In the genomic region with DNA sequence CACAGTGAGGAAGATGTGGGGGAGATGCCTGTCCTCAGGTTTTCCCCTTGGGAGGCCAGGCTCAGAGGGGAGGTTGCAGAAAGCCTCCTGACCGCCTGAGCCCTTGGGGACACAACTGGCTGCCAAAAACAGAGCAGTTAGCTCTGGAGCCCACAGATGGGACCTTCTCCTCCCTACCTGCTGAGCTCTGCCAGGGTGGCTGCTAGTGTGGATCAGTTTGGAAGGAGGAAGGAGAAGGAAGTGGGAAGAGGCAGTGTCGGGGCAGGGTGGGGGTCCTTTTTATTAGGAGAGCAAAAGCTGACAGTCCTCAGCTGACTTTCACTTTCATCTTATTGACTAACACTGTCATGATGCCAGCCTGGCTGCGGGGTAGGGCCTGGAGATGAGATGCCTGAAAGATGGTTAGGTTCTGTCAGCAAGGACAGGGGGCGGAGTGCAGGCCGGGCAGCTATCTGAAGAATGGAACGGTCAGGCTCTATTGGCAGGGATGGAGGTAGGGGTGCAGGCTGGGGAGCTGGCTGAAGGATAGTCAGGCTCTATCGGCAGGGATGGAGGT, we compare ENCODE assay signal across 21 cellular contexts.
"Had no signal": no experiment of that assay in that cellular context is flagged by ENCODE, and none has a peak within 500 bp of the region (broad histone marks: within the 10 kb centered on the region; RNA-seq: fewer than 3 reads in every experiment).

No MANE protein-coding gene starts in this region.

- H3K4me2 ChIP-seq: hepatocyte had no signal

- H3K4me1 ChIP-seq: esophagus squamous epithelium, prostate gland, right atrium auricular region, stomach had no signal

- H2AFZ ChIP-seq: hepatocyte had no signal

- H3K27ac ChIP-seq: cardiac muscle cell, esophagus squamous epithelium, hepatocyte, prostate gland, right atrium auricular region, stomach had no signal

- H3K4me3 ChIP-seq: cardiac muscle cell, esophagus squamous epithelium, hepatocyte, prostate gland, right atrium auricular region, stomach had no signal

- H3K27me3 ChIP-seq: cardiac muscle cell, hepatocyte, right atrium auricular region had no signal

- ATAC-seq: activated CD8-positive, alpha-beta T cell treated with anti-CD3 and anti-CD28 coated beads, Interleukin-2, amount 10 ng/mL, durations not matched to agents 7 days and 5 days; activated T-cell treated with anti-CD3 and anti-CD28 coated beads, Interleukin-2, amount 50 U/mL, for 72 hours; effector memory CD8-positive, alpha-beta T cell; left colon; stimulated activated effector memory CD8-positive, alpha-beta T cell treated with anti-CD3 and anti-CD28 coated beads, Interleukin-12 subunit alpha, Interleukin-12 subunit beta, amount 100 ng/mL, for 72 hours had no signal

- DNase-seq: activated CD4-positive, alpha-beta T cell treated with anti-CD3 and anti-CD28 coated beads, Interleukin-2, amount 10 ng/mL, durations not matched to agents 7 days and 5 days; activated CD4-positive, CD25-positive, alpha-beta regulatory T cell; activated CD8-positive, alpha-beta memory T cell treated with anti-CD3 and anti-CD28 coated beads, Interleukin-2, amount 50 U/mL, for 48 hours; activated CD8-positive, alpha-beta T cell treated with anti-CD3 and anti-CD28 coated beads, Interleukin-2, amount 10 ng/mL, durations not matched to agents 7 days and 5 days; activated gamma-delta T cell treated with Interleukin-2 at 50 U/mL for 16 hours; activated naive CD8-positive, alpha-beta T cell treated with anti-CD3 and anti-CD28 coated beads for 36 hours; activated T-cell treated with anti-CD3 and anti-CD28 coated beads, Interleukin-2, amount 50 U/mL, for 72 hours; amniotic stem cell; effector memory CD8-positive, alpha-beta T cell; esophagus squamous epithelium; midbrain; small intestine; stimulated activated CD4-positive, alpha-beta T cell treated with anti-CD3 and anti-CD28 coated beads, Interleukin-4, amount 100 ng/mL, for 24 hours; stomach; trophoblast cell had no signal

- H3K36me3 ChIP-seq: cardiac muscle cell, esophagus squamous epithelium, prostate gland, right atrium auricular region, stomach had no signal

- H3K79me2 ChIP-seq: hepatocyte had no signal

- FAIRE-seq: small intestine had no signal

- H3K9me3 ChIP-seq: esophagus squamous epithelium, prostate gland, right atrium auricular region had no signal
